ENCODE assay signal across 8 cellular contexts in the genomic region with DNA sequence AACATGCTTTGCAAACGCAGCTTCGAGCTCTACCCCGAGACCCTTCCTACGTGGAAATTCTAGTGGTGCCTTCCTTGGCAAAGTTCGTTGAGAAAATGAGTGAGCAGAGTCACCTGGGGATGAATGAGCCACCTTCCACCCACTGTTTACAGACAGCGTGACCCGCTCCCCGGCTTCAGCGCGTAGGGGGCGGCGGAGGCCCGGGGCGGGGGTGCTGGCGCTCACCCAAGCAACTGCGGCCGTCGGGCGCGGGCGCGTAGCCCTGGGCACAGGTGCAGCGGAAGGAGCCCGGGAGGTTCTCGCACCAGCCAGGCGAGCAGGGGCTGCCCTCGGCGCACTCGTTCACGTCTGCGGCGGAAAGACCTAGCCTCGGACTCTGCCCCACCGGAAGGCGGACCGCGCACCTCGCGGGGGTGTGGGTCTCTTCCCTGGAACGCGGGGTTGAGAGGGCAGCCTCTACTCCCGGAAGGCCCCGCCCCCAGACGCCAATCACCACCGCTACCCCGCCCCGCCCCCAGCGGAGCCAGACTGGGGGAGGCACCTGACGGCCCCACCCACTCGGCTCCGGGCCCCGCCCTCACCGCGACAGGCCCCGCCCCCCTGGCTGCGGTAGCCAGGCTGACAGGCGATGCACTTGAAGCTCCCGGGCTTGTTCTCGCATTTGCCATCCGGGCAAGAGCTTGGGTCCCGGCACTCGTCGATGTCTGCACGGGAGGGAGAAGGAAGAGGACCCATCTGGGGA. TPM values are rescaled to one million over a fixed set of nuclear protein-coding genes. Genes with fewer than 3 reads are reported as not detected.
DNase-seq lines count a peak whose midpoint lies in the region; ATAC-seq, FAIRE-seq and TF ChIP-seq lines count a peak whose summit lies in the region.

No MANE protein-coding gene starts in this region.

- H4K20me1 ChIP-seq in K562 (replicated peaks; ENCODE audit: control insufficient read depth, insufficient read depth, low read length) = 0 out of 2 replicates have a peak, but pooled peaks cover 2% of the 10 kb centered on the region

- H3K79me2 ChIP-seq in K562 (ENCODE audit: control insufficient read depth, insufficient read depth, low read length) = no peaks in the 10 kb centered on the region

- H3K9ac ChIP-seq in K562 (ENCODE audit: insufficient read depth in 1 of 2, low read depth in 2 of 2, low read length in 2 of 2) = peak overlapping the region; percentile 57 to 90

- TF ChIP-seq EP300 in K562 (IDR thresholded peaks at IDR 0.05; ENCODE audit: low read length) = no peak

- in situ Hi-C loops in K562 (cut with MboI) = no loop called here

- POLR2A ChIA-PET in HEK293T (lab: Yijun Ruan, JAX) = interaction anchor here (0.7 to 0.9 kb wide), 4 partner anchors 9 to 47 kb away, joined by 3 to 4 read pairs (median 4); partner anchors contain the start of genes LTBP3 and MALAT1
- POLR2A ChIA-PET in K562 (lab: Yijun Ruan, JAX) = interaction anchor here (0.7 to 1.8 kb wide), 5 partner anchors 9 to 122 kb away, joined by 3 to 10 read pairs (median 4); partner anchors contain the start of gene MALAT1

- peak overlapping the region; percentile 79 for H3K4me2 ChIP-seq in K562 (ENCODE audit: insufficient read depth, low read length)

- H2AFZ ChIP-seq in K562 (ENCODE audit: low read depth, low read length) = peak overlapping the region; percentile 97

- peak; percentile 90 for ATAC-seq in K562

- intact Hi-C loops in K562 (cut with micrococcal nuclease) = loop anchor here (10.0 kb wide), 1 partner anchor 268 kb away; no protein-coding TSS in a partner anchor
- intact Hi-C loops in lower leg skin (cut with DNase I; ENCODE audit: low total_unique reads) = no loop called here

- BruUV-seq in K562 (replicated peaks; lab: Mats Ljungman, UMichigan) = TSS peak; percentile 65

- WGBS in K562 (ENCODE audit: insufficient coverage, low coverage, missing lambda C conversion rate) = 2% methylated on average over 47 of the region's 64 CpGs
- 28 to 41% methylated on average over 21 to 52 of the region's 64 CpGs for WGBS in lower leg skin, 2 donors

- peak overlapping the region; percentile 49; the same call in 1 of the 2 replicates for H3K4me3 ChIP-seq in GM08714 (ENCODE audit: low read length)
- H3K4me3 ChIP-seq in K562 = peak overlapping the region; percentile 67
- H3K4me3 ChIP-seq in lower leg skin (ENCODE audit: low read depth, poor library complexity, severe bottlenecking) = no peak overlapping the region

- CTCF ChIA-PET in HEK293T (lab: Yijun Ruan, JAX) = interaction anchor here (0.6 to 0.7 kb wide), 2 partner anchors 47 to 86 kb away, joined by 3 read pairs; no protein-coding TSS in a partner anchor
- CTCF ChIA-PET in K562 (lab: Yijun Ruan, JAX; ENCODE audit: low intra/inter-chr PET ratio) = interaction anchor here (1.2 kb wide), 1 partner anchor 25 kb away, joined by 3 read pairs; no protein-coding TSS in a partner anchor

- H3K27ac ChIP-seq in K562 (ENCODE audit: extremely low read depth, low read depth, low read length) = peak overlapping the region; percentile 62; the same call in 1 of the 3 replicates

- no peak for TF ChIP-seq RAD21 in K562 (CRISPR knock-in tag; conservative IDR thresholded peaks at IDR 0.05 in 1 of 2, IDR thresholded peaks at IDR 0.05 in 1 of 2)

- no peaks in the 10 kb centered on the region for H3K9me3 ChIP-seq in K562 (replicated peaks; ENCODE audit: control insufficient read depth, insufficient read depth, low read depth, low read length)

- peak; percentile 67 for FAIRE-seq in K562 (lab: Jason Lieb, UNC)

- no peaks in the 10 kb centered on the region for H3K9me1 ChIP-seq in K562 (ENCODE audit: control insufficient read depth, insufficient read depth, low read length)

- peak; percentile 94 for DNase-seq in HEK293T (ENCODE audit: extremely low spot score)
- peak; percentile 84 for DNase-seq in NCI-H1092 (lab: John Stamatoyannopoulos, UW)
- peak; percentile 100 for DNase-seq in T-helper 9 cell
- DNase-seq in K562 (ENCODE audit: extremely low read depth in 1 of 4, low spot score in 3 of 4) = peak; percentile 95 to 98 (median 98)
- peak; percentile 87 to 98 for DNase-seq in lower leg skin (ENCODE audit: low spot score in 2 of 2)
- DNase-seq in stimulated activated CD8-positive, alpha-beta memory T cell treated with anti-CD3 and anti-CD28 coated beads, Interleukin-12 subunit alpha, Interleukin-12 subunit beta, amount 100 ng/mL, for 4 hours (ENCODE audit: low read depth) = peak; percentile 98
- DNase-seq in HK-2 (ENCODE audit: unreplicated experiment) = no peak

- TF ChIP-seq CTCF in K562 (IDR thresholded peaks at IDR 0.05 in 2 of 3, conservative IDR thresholded peaks at IDR 0.05 in 1 of 3; ENCODE audit: insufficient read depth in 2 of 3, low read depth in 1 of 3, low read length in 3 of 3) (no peak), lower leg skin (IDR thresholded peaks at IDR 0.05) (no peak)

- H3K4me1 ChIP-seq in K562 (replicated peaks in 1 of 2; ENCODE audit: control insufficient read depth in 2 of 2, insufficient read depth in 2 of 2, low read length in 2 of 2) = peaks cover 20 to 51% of the 10 kb centered on the region in 2 experiments

- TF ChIP-seq POLR2A in K562 (conservative IDR thresholded peaks at IDR 0.05) (peak; percentile 56), lower leg skin (IDR thresholded peaks at IDR 0.05) (no peak)

- no peaks in the 10 kb centered on the region for H3K36me3 ChIP-seq in K562 (ENCODE audit: control insufficient read depth, insufficient read depth, low read length)

- H3K27me3 ChIP-seq in K562 (ENCODE audit: control insufficient read depth in 2 of 2, insufficient read depth in 2 of 2, low read length in 2 of 2) = no peaks in the 10 kb centered on the region

RNA-seq across cellular contexts. Expression of gene LTBP3, which starts 11.8 kb away (rescaled TPM):
- total RNA-seq in K562 (2011; cell fraction: chromatin; rRNA removed; ENCODE audit: low replicate concordance) = 78.9 and 182 TPM in 2 replicates
- total RNA-seq in K562 (2011; cell fraction: nucleolus; rRNA removed) = 71.7 and 81.2 TPM in 2 replicates
- total RNA-seq in K562 (2011; cell fraction: nucleoplasm; rRNA removed) = 77.2 and 120 TPM in 2 replicates
- total RNA-seq in K562 (2014; rRNA removed) (15.0 and 19.3 TPM in 2 replicates), K562 (2014; rRNA removed; fragmentation: Illumina TruSeq; extraction: Trizol) (1.3 and 1.7 TPM in 2 replicates), K562 (2015; rRNA removed; fragmentation: Illumina TruSeq; extraction: Trizol) (3.8 and 4.4 TPM in 2 replicates), K562 (2021) (17.1 and 18.8 TPM in 2 replicates), lower leg skin (100 to 1,000 TPM in 2 of 4 donors, 10 to 100 TPM in 2; 71.9 to 113 (median 100) TPM)
- polyA plus RNA-seq in K562 (2011; rRNA removed) (7.4 and 17.0 TPM in 2 replicates), K562 (2014; fragmentation: Illumina TruSeq; extraction: Trizol) (4.8 and 6.9 TPM in 2 replicates), K562 (2014; fragmentation: Nextera tagmentation; extraction: Ambion mirVana) (under 1 TPM; 0.06 to 0.14 TPM), K562 (2014; rRNA removed) (14.6 and 20.5 TPM in 2 replicates)
- 13.4 and 20.3 TPM in 2 replicates for polyA plus RNA-seq in K562 (2011; cell fraction: cytosol; rRNA removed)
- polyA plus RNA-seq in K562 (2011; cell fraction: nucleus; rRNA removed) = 102 and 163 TPM in 2 replicates
- 19.2 and 25.7 TPM in 2 replicates for polyA plus RNA-seq in K562 (2012)
- polyA minus RNA-seq in K562 (2011; rRNA and poly(A)+ RNA removed) = 6.4 and 7.8 TPM in 2 replicates
- polyA minus RNA-seq in K562 (2011; cell fraction: cytosol; rRNA and poly(A)+ RNA removed) = 7.6 and 12.6 TPM in 2 replicates
- 18.2 and 23.1 TPM in 2 replicates for polyA minus RNA-seq in K562 (2011; cell fraction: nucleus; rRNA and poly(A)+ RNA removed)

RNA-seq across cellular contexts. Expression of gene SCYL1, which starts 21.5 kb away (rescaled TPM):
- 59.7 and 207 TPM in 2 replicates for total RNA-seq in K562 (2011; cell fraction: chromatin; rRNA removed; ENCODE audit: low replicate concordance)
- 125 and 130 TPM in 2 replicates for total RNA-seq in K562 (2011; cell fraction: nucleolus; rRNA removed)
- total RNA-seq in K562 (2011; cell fraction: nucleoplasm; rRNA removed) = 91.0 and 98.2 TPM in 2 replicates
- total RNA-seq in K562 (2014; rRNA removed) (145 and 156 TPM in 2 replicates), K562 (2014; rRNA removed; fragmentation: Illumina TruSeq; extraction: Trizol) (14.2 and 20.2 TPM in 2 replicates), K562 (2015; rRNA removed; fragmentation: Illumina TruSeq; extraction: Trizol) (57.6 and 59.0 TPM in 2 replicates), K562 (2021) (113 and 115 TPM in 2 replicates), lower leg skin (100 to 1,000 TPM in 1 of 4 donors, 10 to 100 TPM in 3; 73.1 to 103 (median 89.5) TPM)
- polyA plus RNA-seq in K562 (2011; rRNA removed) (55.0 and 79.2 TPM in 2 replicates), K562 (2014; fragmentation: Illumina TruSeq; extraction: Trizol) (76.1 and 81.3 TPM in 2 replicates), K562 (2014; fragmentation: Nextera tagmentation; extraction: Ambion mirVana) (1 to 10 TPM; 1.9 to 4.7 TPM), K562 (2014; rRNA removed) (96.0 and 104 TPM in 2 replicates)
- 121 and 188 TPM in 2 replicates for polyA plus RNA-seq in K562 (2011; cell fraction: cytosol; rRNA removed)
- 124 and 172 TPM in 2 replicates for polyA plus RNA-seq in K562 (2011; cell fraction: nucleus; rRNA removed)
- polyA plus RNA-seq in K562 (2012) = 54.7 and 95.3 TPM in 2 replicates
- polyA minus RNA-seq in K562 (2011; rRNA and poly(A)+ RNA removed) = 27.0 and 42.0 TPM in 2 replicates
- polyA minus RNA-seq in K562 (2011; cell fraction: cytosol; rRNA and poly(A)+ RNA removed) = 62.5 and 74.3 TPM in 2 replicates
- polyA minus RNA-seq in K562 (2011; cell fraction: nucleus; rRNA and poly(A)+ RNA removed) = 31.2 and 38.2 TPM in 2 replicates

RNA-seq across cellular contexts. Expression of gene ZNRD2, which starts 23.9 kb away (rescaled TPM):
- total RNA-seq in K562 (2011; cell fraction: chromatin; rRNA removed; ENCODE audit: low replicate concordance) = 16.9 and 90.0 TPM in 2 replicates
- total RNA-seq in K562 (2011; cell fraction: nucleolus; rRNA removed) = 98.3 and 115 TPM in 2 replicates
- total RNA-seq in K562 (2011; cell fraction: nucleoplasm; rRNA removed) = 36.5 and 47.7 TPM in 2 replicates
- total RNA-seq in K562 (2014; rRNA removed) (129 and 153 TPM in 2 replicates), K562 (2014; rRNA removed; fragmentation: Illumina TruSeq; extraction: Trizol) (8.5 and 13.4 TPM in 2 replicates), K562 (2015; rRNA removed; fragmentation: Illumina TruSeq; extraction: Trizol) (60.4 and 61.8 TPM in 2 replicates), K562 (2021) (106 and 114 TPM in 2 replicates), lower leg skin (10 to 100 TPM; 41.9 to 62.9 (median 50.6) TPM)
- polyA plus RNA-seq in K562 (2011; rRNA removed) (40.4 and 51.9 TPM in 2 replicates), K562 (2014; fragmentation: Illumina TruSeq; extraction: Trizol) (16.6 and 77.3 TPM in 2 replicates), K562 (2014; fragmentation: Nextera tagmentation; extraction: Ambion mirVana) (10 to 100 TPM; 35.6 to 66.3 TPM), K562 (2014; rRNA removed) (123 and 130 TPM in 2 replicates)
- polyA plus RNA-seq in K562 (2011; cell fraction: cytosol; rRNA removed) = 70.6 and 201 TPM in 2 replicates
- polyA plus RNA-seq in K562 (2011; cell fraction: nucleus; rRNA removed) = 69.6 and 90.0 TPM in 2 replicates
- 75.0 and 123 TPM in 2 replicates for polyA plus RNA-seq in K562 (2012)
- polyA minus RNA-seq in K562 (2011; rRNA and poly(A)+ RNA removed) = 7.4 TPM in 2 replicates
- polyA minus RNA-seq in K562 (2011; cell fraction: cytosol; rRNA and poly(A)+ RNA removed) = 22.4 and 23.0 TPM in 2 replicates
- 61.0 and 62.0 TPM in 2 replicates for polyA minus RNA-seq in K562 (2011; cell fraction: nucleus; rRNA and poly(A)+ RNA removed)

RNA-seq across cellular contexts. Expression of gene FAM89B, which starts 25.9 kb away (rescaled TPM):
- total RNA-seq in K562 (2011; cell fraction: chromatin; rRNA removed; ENCODE audit: low replicate concordance) = 6.1 and 32.6 TPM in 2 replicates
- 30.5 and 31.9 TPM in 2 replicates for total RNA-seq in K562 (2011; cell fraction: nucleolus; rRNA removed)
- total RNA-seq in K562 (2011; cell fraction: nucleoplasm; rRNA removed) = 14.4 and 16.7 TPM in 2 replicates
- total RNA-seq in K562 (2014; rRNA removed) (26.1 and 36.0 TPM in 2 replicates), K562 (2014; rRNA removed; fragmentation: Illumina TruSeq; extraction: Trizol) (3.2 and 4.2 TPM in 2 replicates), K562 (2015; rRNA removed; fragmentation: Illumina TruSeq; extraction: Trizol) (12.3 and 12.6 TPM in 2 replicates), K562 (2021) (24.2 and 26.9 TPM in 2 replicates), lower leg skin (10 to 100 TPM; 57.8 to 73.3 (median 61.2) TPM)
- polyA plus RNA-seq in K562 (2011; rRNA removed) (9.7 and 12.3 TPM in 2 replicates), K562 (2014; fragmentation: Illumina TruSeq; extraction: Trizol) (11.9 and 21.9 TPM in 2 replicates), K562 (2014; fragmentation: Nextera tagmentation; extraction: Ambion mirVana) (under 1 TPM; 0.32 to 0.83 TPM), K562 (2014; rRNA removed) (27.6 and 33.4 TPM in 2 replicates)
- polyA plus RNA-seq in K562 (2011; cell fraction: cytosol; rRNA removed) = 21.6 and 65.1 TPM in 2 replicates
- polyA plus RNA-seq in K562 (2011; cell fraction: nucleus; rRNA removed) = 29.6 and 55.3 TPM in 2 replicates
- polyA plus RNA-seq in K562 (2012) = 17.8 and 26.2 TPM in 2 replicates
- polyA minus RNA-seq in K562 (2011; rRNA and poly(A)+ RNA removed) = 2.2 and 3.2 TPM in 2 replicates
- polyA minus RNA-seq in K562 (2011; cell fraction: cytosol; rRNA and poly(A)+ RNA removed) = 7.2 and 7.9 TPM in 2 replicates
- polyA minus RNA-seq in K562 (2011; cell fraction: nucleus; rRNA and poly(A)+ RNA removed) = 22.2 and 25.9 TPM in 2 replicates

RNA-seq across cellular contexts. Expression of gene EHBP1L1, which starts 29.5 kb away (rescaled TPM):
- 131 and 234 TPM in 2 replicates for total RNA-seq in K562 (2011; cell fraction: chromatin; rRNA removed; ENCODE audit: low replicate concordance)
- 106 and 109 TPM in 2 replicates for total RNA-seq in K562 (2011; cell fraction: nucleolus; rRNA removed)
- 106 and 124 TPM in 2 replicates for total RNA-seq in K562 (2011; cell fraction: nucleoplasm; rRNA removed)
- 80.6 and 98.7 TPM in 2 replicates for total RNA-seq in K562 (2014; rRNA removed)
- total RNA-seq in K562 (2014; rRNA removed; fragmentation: Illumina TruSeq; extraction: Trizol) = 24.2 and 28.8 TPM in 2 replicates
- total RNA-seq in K562 (2015; rRNA removed; fragmentation: Illumina TruSeq; extraction: Trizol) = 26.3 and 29.2 TPM in 2 replicates
- 60.9 and 87.1 TPM in 2 replicates for total RNA-seq in K562 (2021)
- 19.2 and 29.8 TPM in 2 replicates for polyA plus RNA-seq in K562 (2011; rRNA removed)
- 22.0 and 75.3 TPM in 2 replicates for polyA plus RNA-seq in K562 (2011; cell fraction: cytosol; rRNA removed)
- polyA plus RNA-seq in K562 (2011; cell fraction: nucleus; rRNA removed) = 63.0 and 156 TPM in 2 replicates
- polyA plus RNA-seq in K562 (2012) = 47.0 and 62.8 TPM in 2 replicates
- 36.9 and 50.9 TPM in 2 replicates for polyA plus RNA-seq in K562 (2014; fragmentation: Illumina TruSeq; extraction: Trizol)
- under 1 TPM; 0.03 to 0.38 TPM for polyA plus RNA-seq in K562 (2014; fragmentation: Nextera tagmentation; extraction: Ambion mirVana)
- 56.4 and 61.3 TPM in 2 replicates for polyA plus RNA-seq in K562 (2014; rRNA removed)
- 15.6 and 21.1 TPM in 2 replicates for polyA minus RNA-seq in K562 (2011; rRNA and poly(A)+ RNA removed)
- polyA minus RNA-seq in K562 (2011; cell fraction: cytosol; rRNA and poly(A)+ RNA removed) = 50.6 and 59.1 TPM in 2 replicates
- polyA minus RNA-seq in K562 (2011; cell fraction: nucleus; rRNA and poly(A)+ RNA removed) = 17.2 and 21.5 TPM in 2 replicates
- total RNA-seq in lower leg skin = 10 to 100 TPM; 40.5 to 71.0 (median 57.3) TPM
